Comparison of ENCODE assay signal across 31 cellular contexts in genomic region chrX:140525448-140525847, GRCh38. TPM values are rescaled to one million over a fixed set of nuclear protein-coding genes. Genes with fewer than 3 reads are reported as not detected.
DNase-seq lines count a peak whose midpoint lies in the region; FAIRE-seq and TF ChIP-seq lines count a peak whose summit lies in the region.
"Had no signal": no experiment of that assay in that cellular context is flagged by ENCODE, and none has a peak within 500 bp of the region (broad histone marks: within the 10 kb centered on the region; RNA-seq: fewer than 3 reads in every experiment).

No MANE protein-coding gene starts in this region.

- H2AK5ac ChIP-seq in H1 (ENCODE audit: low read depth, low read length) = no peak overlapping the region

- H3K14ac ChIP-seq in H1 (ENCODE audit: insufficient read length) = no peak overlapping the region

- no peak overlapping the region for H4K91ac ChIP-seq in H1 (replicated peaks; ENCODE audit: insufficient read length, low read length)

- peak overlapping the region; percentile 63 for H3K9ac ChIP-seq in HUES6 (ENCODE audit: low read length)
- H3K9ac ChIP-seq in H1 (replicated peaks in 1 of 4; ENCODE audit: extremely low read depth in 1 of 4, low read depth in 3 of 4, low read length in 3 of 4) = no peak overlapping the region
- no peak overlapping the region for H3K9ac ChIP-seq in neural progenitor cell
- H3K9ac ChIP-seq: KMS-11, SK-N-SH had no signal

- TF ChIP-seq EP300 in H1 (IDR thresholded peaks at IDR 0.05; ENCODE audit: borderline replicate concordance in 1 of 2, low read depth in 2 of 2, low read length in 2 of 2) = no peak
- TF ChIP-seq EP300 in stomach (IDR thresholded peaks at IDR 0.05) = no peak

- H3K79me2 ChIP-seq in H1 (ENCODE audit: control insufficient read depth in 1 of 2, insufficient read depth in 2 of 2, low read length in 2 of 2) (no peaks in the 10 kb centered on the region), neural progenitor cell (ENCODE audit: low read depth) (no peaks in the 10 kb centered on the region)

- CTCF ChIA-PET in H1 (lab: Charles Lee; ENCODE audit: partially characterized antibody) = interaction anchor here (1.3 to 2.7 kb wide), 2 partner anchors 15 to 136 kb away, joined by 5 to 16 read pairs; no protein-coding TSS in a partner anchor

- no peak overlapping the region for H2BK15ac ChIP-seq in H1 (ENCODE audit: low read length)

- H3K4me3 Mint-ChIP-seq in neural progenitor cell = no peak overlapping the region
- H3K4me3 Mint-ChIP-seq: activated B cell treated with CpG ODN at 0.5 μM for 24 hours; activated naive CD4-positive, alpha-beta T cell treated with anti-CD3 and anti-CD28 coated beads, Interleukin-2, amount 10 ng/mL, durations not matched to agents 7 days and 5 days; CD4-positive, CD25-positive, alpha-beta regulatory T cell; T-helper 2 cell treated with Interferon-gamma antibody and Interleukin-4, amounts not matched to agents 5 μg/mL and 100 μg/mL, for 36 hours had no signal

- H4K8ac ChIP-seq in H1 (ENCODE audit: extremely low read depth, insufficient read depth, low read length) = no peak overlapping the region

- H3K36me3 Mint-ChIP-seq in neural progenitor cell = no peaks in the 10 kb centered on the region
- H3K36me3 Mint-ChIP-seq: activated naive CD4-positive, alpha-beta T cell treated with anti-CD3 and anti-CD28 coated beads, Interleukin-2, amount 10 ng/mL, durations not matched to agents 7 days and 5 days; CD4-positive, CD25-positive, alpha-beta regulatory T cell had no signal

- no peak overlapping the region for H3K4ac ChIP-seq in H1 (replicated peaks; ENCODE audit: insufficient read length, low read depth, low read length)

- H3K27me3 ChIP-seq in HUES6 (ENCODE audit: control insufficient read depth, insufficient read depth, low read length) = no peaks in the 10 kb centered on the region
- no peaks in the 10 kb centered on the region for H3K27me3 ChIP-seq in H1 (replicated peaks in 1 of 4; ENCODE audit: control insufficient read depth in 3 of 4, extremely low read depth in 1 of 4, insufficient read depth in 3 of 4, low read length in 3 of 4)
- no peaks in the 10 kb centered on the region for H3K27me3 ChIP-seq in neural progenitor cell
- H3K27me3 ChIP-seq in tibial artery = no peaks in the 10 kb centered on the region
- H3K27me3 ChIP-seq in stomach = peaks cover 0 to 7% (median 4%) of the 10 kb centered on the region in 3 donors
- H3K27me3 ChIP-seq: esophagus squamous epithelium, neutrophil had no signal

- H3K36me3 ChIP-seq in HUES6 (ENCODE audit: control insufficient read depth, insufficient read depth, low read length) (no peaks in the 10 kb centered on the region), H1 (ENCODE audit: control insufficient read depth in 2 of 4, insufficient read depth in 4 of 4, low read length in 3 of 4) (no peaks in the 10 kb centered on the region), neural progenitor cell (no peaks in the 10 kb centered on the region), tibial artery (no peaks in the 10 kb centered on the region), stomach (no peaks in the 10 kb centered on the region)
- H3K36me3 ChIP-seq: esophagus squamous epithelium, left ventricle myocardium inferior, neutrophil, uterus had no signal

- peak overlapping the region; percentile 11 for H3K27ac Mint-ChIP-seq in neural progenitor cell
- H3K27ac Mint-ChIP-seq: activated B cell treated with CpG ODN at 0.5 μM for 24 hours; activated naive CD4-positive, alpha-beta T cell treated with anti-CD3 and anti-CD28 coated beads, Interleukin-2, amount 10 ng/mL, durations not matched to agents 7 days and 5 days; CD4-positive, CD25-positive, alpha-beta regulatory T cell; T-helper 2 cell treated with Interferon-gamma antibody and Interleukin-4, amounts not matched to agents 5 μg/mL and 100 μg/mL, for 36 hours had no signal

- POLR2A ChIA-PET in H1 (lab: Charles Lee; ENCODE audit: partially characterized antibody) = interaction anchor here (1.3 kb wide), 1 partner anchor 15 kb away, joined by 5 read pairs; no protein-coding TSS in a partner anchor

- TF ChIP-seq CTCF in H1 (IDR thresholded peaks at IDR 0.05; ENCODE audit: control extremely low read depth in 1 of 3, insufficient read depth in 1 of 3, low read depth in 1 of 3, low read length in 3 of 3) = no peak
- no peak for TF ChIP-seq CTCF in neural progenitor cell (IDR thresholded peaks at IDR 0.05)
- TF ChIP-seq CTCF in tibial artery (IDR thresholded peaks at IDR 0.05) = no peak
- no peak for TF ChIP-seq CTCF in stomach (IDR thresholded peaks at IDR 0.05)

- no peaks in the 10 kb centered on the region for H4K20me1 ChIP-seq in H1 (replicated peaks in 1 of 2; ENCODE audit: control insufficient read depth in 1 of 2, insufficient read depth in 2 of 2, low read length in 2 of 2)
- no peaks in the 10 kb centered on the region for H4K20me1 ChIP-seq in neural progenitor cell (ENCODE audit: low read depth)

- intact Hi-C loops in tibial artery (cut with DNase I; ENCODE audit: low total_unique reads) = no loop called here
- intact Hi-C loops in stomach (cut with DNase I; ENCODE audit: low total_unique reads) = no loop called here

- H3K4me1 Mint-ChIP-seq in neural progenitor cell = peaks cover 36% of the 10 kb centered on the region
- H3K4me1 Mint-ChIP-seq: activated B cell treated with CpG ODN at 0.5 μM for 24 hours; activated naive CD4-positive, alpha-beta T cell treated with anti-CD3 and anti-CD28 coated beads, Interleukin-2, amount 10 ng/mL, durations not matched to agents 7 days and 5 days; CD4-positive, CD25-positive, alpha-beta regulatory T cell had no signal

- no peak overlapping the region for H4K5ac ChIP-seq in H1 (ENCODE audit: insufficient read length, low read depth, low read length)

- H3K9me3 Mint-ChIP-seq in neural progenitor cell = no peaks in the 10 kb centered on the region
- H3K9me3 Mint-ChIP-seq: activated B cell treated with CpG ODN at 0.5 μM for 24 hours; activated naive CD4-positive, alpha-beta T cell treated with anti-CD3 and anti-CD28 coated beads, Interleukin-2, amount 10 ng/mL, durations not matched to agents 7 days and 5 days; T-helper 2 cell treated with Interferon-gamma antibody and Interleukin-4, amounts not matched to agents 5 μg/mL and 100 μg/mL, for 36 hours had no signal

- no peak overlapping the region for H3K23ac ChIP-seq in H1 (ENCODE audit: insufficient read length)

- H3K27me3 Mint-ChIP-seq in neural progenitor cell (ENCODE audit: insufficient read depth, low read depth) = peaks cover 7% of the 10 kb centered on the region
- H3K27me3 Mint-ChIP-seq: activated B cell treated with CpG ODN at 0.5 μM for 24 hours; activated naive CD4-positive, alpha-beta T cell treated with anti-CD3 and anti-CD28 coated beads, Interleukin-2, amount 10 ng/mL, durations not matched to agents 7 days and 5 days; CD4-positive, CD25-positive, alpha-beta regulatory T cell had no signal

- FAIRE-seq in H1 (lab: Jason Lieb, UNC) = peak; percentile 96
- FAIRE-seq: GM12892, RCC 7860 had no signal

- H3K4me3 ChIP-seq in HUES6 (ENCODE audit: low read depth, low read length) = peak overlapping the region; percentile 30; the same call in 1 of the 2 replicates
- peak overlapping the region in 1 of 4 experiments; percentile 26; a peak in 1 of 8 replicates for H3K4me3 ChIP-seq in H1 (ENCODE audit: extremely low read depth in 1 of 4, insufficient read depth in 2 of 4, low read depth in 3 of 4, low read length in 4 of 4)
- no peak overlapping the region for H3K4me3 ChIP-seq in neural progenitor cell
- no peak overlapping the region for H3K4me3 ChIP-seq in tibial artery
- H3K4me3 ChIP-seq in stomach = no peak overlapping the region
- H3K4me3 ChIP-seq: esophagus squamous epithelium, left ventricle myocardium inferior, uterus had no signal

- no peak overlapping the region for H2BK5ac ChIP-seq in H1 (ENCODE audit: low read depth, low read length)

- no peak overlapping the region for H2BK12ac ChIP-seq in H1 (ENCODE audit: low read depth, low read length)

- no peaks in the 10 kb centered on the region for H3F3A ChIP-seq in neural progenitor cell (ENCODE audit: low read depth)

- no peak overlapping the region for H2BK20ac ChIP-seq in H1 (ENCODE audit: low read length)

- no peak overlapping the region for H2AFZ ChIP-seq in H1 (ENCODE audit: low read length)
- H2AFZ ChIP-seq in neural progenitor cell (replicated peaks) = no peak overlapping the region

- H2BK120ac ChIP-seq in H1 (replicated peaks; ENCODE audit: low read depth, low read length) = no peak overlapping the region

- H3K4me2 ChIP-seq in H1 (ENCODE audit: insufficient read depth in 1 of 2, low read depth in 2 of 2, low read length in 2 of 2) (peak overlapping the region in 1 of 2 experiments; percentile 37; a peak in 3 of 4 replicates), neural progenitor cell (no peak overlapping the region)
- H3K4me2 ChIP-seq: KMS-11, SK-N-SH had no signal

- H3K18ac ChIP-seq in H1 (ENCODE audit: extremely low read depth, low read length) = no peak overlapping the region

- H3K4me1 ChIP-seq in HUES6 (ENCODE audit: control insufficient read depth, insufficient read depth, low read length) (peaks cover 35% of the 10 kb centered on the region), H1 (replicated peaks in 1 of 4; ENCODE audit: control insufficient read depth in 3 of 4, insufficient read depth in 4 of 4, low read length in 3 of 4) (peaks cover 0 to 7% (median 0%) of the 10 kb centered on the region in 4 experiments; a peak in 1 of 7 replicates), neural progenitor cell (no peaks in the 10 kb centered on the region), tibial artery (no peaks in the 10 kb centered on the region), stomach (no peaks in the 10 kb centered on the region)
- H3K4me1 ChIP-seq: esophagus squamous epithelium, left ventricle myocardium inferior, uterus had no signal

- 9% methylated on average over 2 of the region's 2 CpGs; no CpG with 5 or more reads in 1 of the 2 experiments for WGBS in H1 (ENCODE audit: extremely low coverage in 1 of 2, insufficient coverage in 1 of 2, insufficient read length in 1 of 2, insufficient replicate concordance in 2 of 2, low coverage in 1 of 2, low lambda C conversion rate in 2 of 2, missing lambda C conversion rate in 1 of 2), 2 experiments
- WGBS in stomach, 5 donors = 23 to 52% (median 36%) methylated on average over 2 of the region's 2 CpGs

- TF ChIP-seq POLR2A in H1 (IDR thresholded peaks at IDR 0.05; ENCODE audit: control extremely low read depth in 1 of 2, low read depth in 2 of 2, low read length in 2 of 2) (no peak), stomach (IDR thresholded peaks at IDR 0.05) (no peak)

- no peak overlapping the region for H3K56ac ChIP-seq in H1 (replicated peaks; ENCODE audit: insufficient read length, low read depth, low read length)

- H3K79me1 ChIP-seq in H1 (ENCODE audit: low read depth, low read length) = no peaks in the 10 kb centered on the region

- peak overlapping the region; percentile 90 for H3K27ac ChIP-seq in HUES6 (ENCODE audit: low read depth, low read length)
- H3K27ac ChIP-seq in H1 (ENCODE audit: low read depth, low read length) = no peak overlapping the region
- H3K27ac ChIP-seq in neural progenitor cell = no peak overlapping the region
- H3K27ac ChIP-seq in tibial artery = no peak overlapping the region
- H3K27ac ChIP-seq in stomach = no peak overlapping the region
- H3K27ac ChIP-seq: esophagus squamous epithelium, KMS-11, left ventricle myocardium inferior, neutrophil, uterus had no signal

- H3K9me3 ChIP-seq in HUES6 (ENCODE audit: control insufficient read depth, insufficient read depth, low read depth, low read length) (no peaks in the 10 kb centered on the region), H1 (ENCODE audit: insufficient read depth in 2 of 2, low read depth in 1 of 2, low read length in 1 of 2) (no peaks in the 10 kb centered on the region), neural progenitor cell (ENCODE audit: low read depth) (no peaks in the 10 kb centered on the region), tibial artery (no peaks in the 10 kb centered on the region), stomach (no peaks in the 10 kb centered on the region)
- H3K9me3 ChIP-seq: esophagus squamous epithelium, left ventricle myocardium inferior, neutrophil, SK-N-SH, uterus had no signal

- H3K23me2 ChIP-seq in H1 (ENCODE audit: low read depth, low read length) = no peaks in the 10 kb centered on the region

- no peak for TF ChIP-seq RAD21 in H1 (IDR thresholded peaks at IDR 0.05 in 1 of 2, conservative IDR thresholded peaks at IDR 0.05 in 1 of 2; ENCODE audit: low read depth in 2 of 2, low read length in 2 of 2)

- DNase-seq in EH (ENCODE audit: low read depth) = peak; percentile 61
- no peak for DNase-seq in H1 (ENCODE audit: low read depth in 1 of 2, low spot score in 2 of 2)
- DNase-seq in neural progenitor cell (ENCODE audit: low spot score) = no peak
- no peak for DNase-seq in tibial artery
- no peak for DNase-seq in stomach
- no peak for DNase-seq in stimulated activated CD4-positive, alpha-beta T cell treated with anti-CD3 and anti-CD28 coated beads, Interleukin-4, amount 100 ng/mL, for 1 hour
- DNase-seq in middle frontal gyrus (ENCODE audit: extremely low spot score, low spot score) = no peak
- DNase-seq: activated B cell treated with CpG ODN at 0.5 μM for 24 hours; activated CD8-positive, alpha-beta memory T cell treated with anti-CD3 and anti-CD28 coated beads for 24 hours; activated naive CD4-positive, alpha-beta T cell treated with anti-CD3 and anti-CD28 coated beads, Interleukin-2, amount 10 ng/mL, durations not matched to agents 7 days and 5 days; activated T-cell treated with anti-CD3 and anti-CD28 coated beads, Interleukin-2, amount 50 U/mL, for 48 hours; anterior cingulate cortex; CD4-positive, CD25-positive, alpha-beta regulatory T cell; DMS 273 treated with DMSO at 0.1 percent for 48 hours; effector CD8-positive, alpha-beta T cell; esophagus squamous epithelium; glutamatergic neuron; GOT3; left ventricle myocardium inferior; NCI-H1092; NCI-H2029; NCI-H510A; SK-N-SH; uterus had no signal

RNA-seq across cellular contexts. Expression of gene SOX3, which starts 20.6 kb away (rescaled TPM):
- 38.9 and 41.0 TPM in 2 replicates for total RNA-seq in H1 (2021; fragmentation: NEBNext Ultra II Directional; extraction: Animal tissue kit (Norgen Biotek cat#: 25700))
- 10.4 and 19.2 TPM in 2 replicates for polyA plus RNA-seq in H1 (2011; rRNA removed)
- polyA plus RNA-seq in H1 (2011; cell fraction: cytosol; rRNA removed) = 12.2 TPM
- polyA plus RNA-seq in H1 (2011; cell fraction: nucleus; rRNA removed) = 19.5 TPM
- polyA plus RNA-seq in H1 (2012, experiment 1 of 2) = 19.4 to 28.4 TPM (median 23.7 TPM) in 4 replicates
- polyA plus RNA-seq in H1 (2012, experiment 2 of 2) = 26.4 TPM
- 22.8 TPM for polyA plus RNA-seq in H1 (2013, experiment 1 of 2)
- polyA plus RNA-seq in H1 (2013, experiment 2 of 2) = 20.6 TPM
- 1.4 and 2.6 TPM in 2 replicates for polyA minus RNA-seq in H1 (2011; rRNA and poly(A)+ RNA removed)
- 17.5 TPM for polyA minus RNA-seq in H1 (2011; cell fraction: cytosol; rRNA and poly(A)+ RNA removed)
- 15.2 TPM for polyA minus RNA-seq in H1 (2011; cell fraction: nucleus; rRNA and poly(A)+ RNA removed)
- 20.4 and 38.7 TPM in 2 replicates for total RNA-seq in neural progenitor cell (ENCODE audit: low replicate concordance)
- total RNA-seq in stomach = not detected
- not detected for polyA plus RNA-seq in stomach
- total RNA-seq: activated B cell treated with CpG ODN at 0.5 μM for 24 hours; CD4-positive, CD25-positive, alpha-beta regulatory T cell; esophagus squamous epithelium; left ventricle myocardium inferior; subcutaneous adipose tissue had no signal
- polyA plus RNA-seq: CD4-positive, CD25-positive, alpha-beta regulatory T cell; SK-N-SH had no signal

Comparison
In these comparisons a context has a peak if more than half of its experiments do, and no peak if none do; other contexts are left out.
1. RNA of gene SOX3, which starts 20.6 kb away (total RNA-seq): 38.9 to 41.0 TPM in H1 and 20.4 to 38.7 TPM in neural progenitor cell; not detected in stomach; every median in the first group is over 10 times any median in the second.